ENCODE assay signal across 8 cellular contexts in the genomic region with DNA sequence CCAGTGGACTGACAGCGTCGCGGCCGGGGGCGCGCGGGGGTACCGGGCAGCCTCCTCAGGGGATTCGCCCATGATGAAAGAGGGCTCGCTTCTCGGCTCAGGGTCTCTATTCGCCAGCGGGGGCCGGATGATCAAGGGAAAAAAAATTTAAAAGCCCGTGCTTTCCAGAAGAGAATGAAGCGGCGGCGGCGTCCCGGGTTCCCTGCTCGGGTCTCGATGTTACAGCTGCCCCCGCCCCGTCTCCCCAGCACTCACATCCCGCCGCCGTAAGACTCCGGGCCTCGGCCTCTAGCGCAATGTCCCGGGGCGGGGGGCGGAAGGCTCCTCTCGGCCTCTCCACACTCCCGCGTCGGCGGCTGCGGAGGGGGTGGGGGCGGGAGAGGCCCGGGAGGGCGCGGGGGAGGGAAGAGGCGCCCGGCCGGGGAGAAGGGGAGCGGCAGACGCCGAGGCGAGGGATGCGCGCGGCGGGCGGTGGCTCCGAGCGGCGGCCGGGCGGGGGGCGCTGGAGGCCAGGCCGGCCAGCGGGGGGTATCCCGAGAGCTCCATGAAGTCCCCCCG. TPM values are rescaled to one million over a fixed set of nuclear protein-coding genes. Genes with fewer than 3 reads are reported as not detected.
DNase-seq lines count a peak whose midpoint lies in the region; ATAC-seq and TF ChIP-seq lines count a peak whose summit lies in the region.

No MANE protein-coding gene starts in this region.

- BruUV-seq in Caco-2 (replicated peaks; lab: Mats Ljungman, UMichigan), result no TSS peak

- peak overlapping the region; percentile 100 for H3K4me2 ChIP-seq in neuronal stem cell (ENCODE audit: insufficient read depth, low read length, poor library complexity, severe bottlenecking)

- no peak overlapping the region for H2AK5ac ChIP-seq in neuronal stem cell (ENCODE audit: low read depth, low read length)

- H3K27ac Mint-ChIP-seq in Caco-2 (ENCODE audit: unreplicated experiment), result no peak overlapping the region
- H3K27ac Mint-ChIP-seq in activated T-helper 1 cell treated with anti-CD3 and anti-CD28 coated beads, Interleukin-12 subunit alpha, Interleukin-12 subunit beta, Interleukin-2, Interleukin-4 antibody, amounts not matched to agents 30 ng/mL and 10 ng/mL and 1 ng/mL, durations not matched to agents 14 hours and 24 hours and 36 hours, result no peak overlapping the region

- no peak for TF ChIP-seq CTCF in Caco-2 (IDR thresholded peaks at IDR 0.05; ENCODE audit: insufficient read depth in 1 of 2, low read depth in 1 of 2, low read length in 1 of 2, severe bottlenecking in 1 of 2, unreplicated experiment in 1 of 2)
- no peak for TF ChIP-seq CTCF in VCaP (conservative IDR thresholded peaks at IDR 0.05)

- H3K36me3 ChIP-seq in Caco-2 (ENCODE audit: control insufficient read depth, insufficient read depth, low read length), result no peaks in the 10 kb centered on the region
- H3K36me3 ChIP-seq in esophagus (ENCODE audit: control insufficient read depth in 2 of 2, insufficient read depth in 2 of 2, low read length in 1 of 2), result no peaks in the 10 kb centered on the region
- H3K36me3 ChIP-seq in neuronal stem cell (replicated peaks in 1 of 2; ENCODE audit: control insufficient read depth in 2 of 2, insufficient read depth in 2 of 2, low read length in 2 of 2), result no peaks in the 10 kb centered on the region

- peak overlapping the region; percentile 13; the same call in 1 of the 2 replicates for H3K27ac ChIP-seq in VCaP
- peak overlapping the region; percentile 44 to 54 for H3K27ac ChIP-seq in esophagus (ENCODE audit: low read depth in 2 of 2, low read length in 1 of 2)
- no peak overlapping the region for H3K27ac ChIP-seq in neuronal stem cell (replicated peaks; ENCODE audit: low read length)

- peak overlapping the region; percentile 75 for H2BK15ac ChIP-seq in neuronal stem cell (ENCODE audit: low read length)

- H3K27me3 ChIP-seq in Caco-2 (replicated peaks; ENCODE audit: control insufficient read depth, insufficient read depth, low read length) (no peaks in the 10 kb centered on the region), esophagus (ENCODE audit: control insufficient read depth in 1 of 2, insufficient read depth in 2 of 2, low read length in 2 of 2) (peaks cover 0 to 12% of the 10 kb centered on the region in 2 donors), neuronal stem cell (ENCODE audit: control insufficient read depth in 3 of 3, insufficient read depth in 3 of 3, low read depth in 1 of 3, low read length in 3 of 3) (peaks cover 17 to 91% (median 56%) of the 10 kb centered on the region in 3 experiments)

- peaks cover 10% of the 10 kb centered on the region for H3K4me1 Mint-ChIP-seq in Caco-2 (ENCODE audit: low read depth, unreplicated experiment)
- no peaks in the 10 kb centered on the region for H3K4me1 Mint-ChIP-seq in activated T-helper 1 cell treated with anti-CD3 and anti-CD28 coated beads, Interleukin-12 subunit alpha, Interleukin-12 subunit beta, Interleukin-2, Interleukin-4 antibody, amounts not matched to agents 30 ng/mL and 10 ng/mL and 1 ng/mL, durations not matched to agents 14 hours and 24 hours and 36 hours (ENCODE audit: low read depth)

- no peak overlapping the region for H2BK120ac ChIP-seq in neuronal stem cell (ENCODE audit: low read depth, low read length)

- H3K9me3 Mint-ChIP-seq in Caco-2 (ENCODE audit: unreplicated experiment), result no peaks in the 10 kb centered on the region
- H3K9me3 Mint-ChIP-seq in activated T-helper 1 cell treated with anti-CD3 and anti-CD28 coated beads, Interleukin-12 subunit alpha, Interleukin-12 subunit beta, Interleukin-2, Interleukin-4 antibody, amounts not matched to agents 30 ng/mL and 10 ng/mL and 1 ng/mL, durations not matched to agents 14 hours and 24 hours and 36 hours, result no peaks in the 10 kb centered on the region

- H4K91ac ChIP-seq in neuronal stem cell (ENCODE audit: low read depth, low read length, poor library complexity), result peak overlapping the region; percentile 30

- no peak overlapping the region for H3K14ac ChIP-seq in neuronal stem cell (ENCODE audit: low read length)

- 1 to 2% methylated on average over 48 to 65 of the region's 65 CpGs for WGBS in esophagus, 2 donors
- no CpG with 5 or more reads among the region's 65 CpGs for WGBS in neuronal stem cell (ENCODE audit: extremely low coverage in 2 of 2, insufficient read length in 2 of 2, insufficient replicate concordance in 1 of 2), 2 donors

- peak overlapping the region; percentile 94 for H2AFZ ChIP-seq in neuronal stem cell (ENCODE audit: low read length)

- H2BK12ac ChIP-seq in neuronal stem cell (ENCODE audit: low read length), result no peak overlapping the region

- H3K27me3 Mint-ChIP-seq in Caco-2 (ENCODE audit: insufficient read depth, unreplicated experiment), result peaks cover 9% of the 10 kb centered on the region
- peaks cover 60% of the 10 kb centered on the region for H3K27me3 Mint-ChIP-seq in activated T-helper 1 cell treated with anti-CD3 and anti-CD28 coated beads, Interleukin-12 subunit alpha, Interleukin-12 subunit beta, Interleukin-2, Interleukin-4 antibody, amounts not matched to agents 30 ng/mL and 10 ng/mL and 1 ng/mL, durations not matched to agents 14 hours and 24 hours and 36 hours (ENCODE audit: insufficient read depth)

- H3K4ac ChIP-seq in neuronal stem cell (ENCODE audit: low read length), result no peak overlapping the region

- intact Hi-C loops in Caco-2 (cut with micrococcal nuclease; ENCODE audit: unreplicated experiment), result no loop called here
- intact Hi-C loops in activated T-helper 1 cell treated with anti-CD3 and anti-CD28 coated beads, Interleukin-12 subunit alpha, Interleukin-12 subunit beta, Interleukin-2, Interleukin-4 antibody, amounts not matched to agents 30 ng/mL and 10 ng/mL and 1 ng/mL, durations not matched to agents 14 hours and 24 hours and 36 hours (cut with micrococcal nuclease), result no loop called here

- H3K4me1 ChIP-seq in Caco-2 (peaks cover 44% of the 10 kb centered on the region), esophagus (ENCODE audit: control insufficient read depth in 2 of 2, insufficient read depth in 2 of 2, low read length in 1 of 2) (peaks cover 3 to 6% of the 10 kb centered on the region in 2 donors), neuronal stem cell (ENCODE audit: control insufficient read depth in 2 of 2, insufficient read depth in 1 of 2, low read depth in 1 of 2, low read length in 2 of 2) (peaks cover 8 to 20% of the 10 kb centered on the region in 2 donors)

- H3K4me3 ChIP-seq in Caco-2 (ENCODE audit: low read depth, low read length) (peak overlapping the region; percentile 58), esophagus (ENCODE audit: low read depth in 1 of 2, low read length in 2 of 2) (peak overlapping the region; percentile 28 to 51), neuronal stem cell (ENCODE audit: low read length in 2 of 2) (peak overlapping the region; percentile 38 to 80)

- CTCF ChIA-PET in Caco-2 (lab: Charles Lee), result interaction anchor here (0.6 kb wide), 1 partner anchor 13 kb away, joined by 3 read pairs; no protein-coding TSS in a partner anchor

- H4K8ac ChIP-seq in neuronal stem cell (ENCODE audit: low read depth, low read length), result no peak overlapping the region

- peak overlapping the region; percentile 85 for H3K4me3 Mint-ChIP-seq in Caco-2 (ENCODE audit: unreplicated experiment)
- no peak overlapping the region for H3K4me3 Mint-ChIP-seq in activated T-helper 1 cell treated with anti-CD3 and anti-CD28 coated beads, Interleukin-12 subunit alpha, Interleukin-12 subunit beta, Interleukin-2, Interleukin-4 antibody, amounts not matched to agents 30 ng/mL and 10 ng/mL and 1 ng/mL, durations not matched to agents 14 hours and 24 hours and 36 hours

- POLR2A ChIA-PET in Caco-2 (lab: Charles Lee), result interaction anchor here (0.7 kb wide), 1 partner anchor 8 kb away, joined by 5 read pairs; no protein-coding TSS in a partner anchor

- H3K36me3 Mint-ChIP-seq in Caco-2 (ENCODE audit: insufficient read depth, unreplicated experiment), result no peaks in the 10 kb centered on the region
- H3K36me3 Mint-ChIP-seq in activated T-helper 1 cell treated with anti-CD3 and anti-CD28 coated beads, Interleukin-12 subunit alpha, Interleukin-12 subunit beta, Interleukin-2, Interleukin-4 antibody, amounts not matched to agents 30 ng/mL and 10 ng/mL and 1 ng/mL, durations not matched to agents 14 hours and 24 hours and 36 hours (ENCODE audit: low read depth), result no peaks in the 10 kb centered on the region

- DNase-seq in Caco-2 (peak; percentile 50 to 55), neuronal stem cell (ENCODE audit: low spot score) (no peak), inferior parietal cortex (ENCODE audit: extremely low spot score) (no peak), HUDEP-2 (lab: John Stamatoyannopoulos, UW; ENCODE audit: unreplicated experiment in 76 of 76) (no peak)
- DNase-seq in activated T-helper 1 cell treated with anti-CD3 and anti-CD28 coated beads, Interleukin-12 subunit alpha, Interleukin-12 subunit beta, Interleukin-2, Interleukin-4 antibody, amounts not matched to agents 30 ng/mL and 10 ng/mL and 1 ng/mL, durations not matched to agents 14 hours and 24 hours and 36 hours (ENCODE audit: low spot score), result no peak

- H3K79me1 ChIP-seq in neuronal stem cell (ENCODE audit: low read depth, low read length), result no peaks in the 10 kb centered on the region

- H3K18ac ChIP-seq in neuronal stem cell (ENCODE audit: low read length), result peak overlapping the region; percentile 64

- no peak overlapping the region for H2BK5ac ChIP-seq in neuronal stem cell (ENCODE audit: low read length)

- ATAC-seq in GM18867 (IDR thresholded peaks at IDR 0.05; ENCODE audit: unreplicated experiment), result no peak

- no peak overlapping the region for H3K9ac ChIP-seq in neuronal stem cell (ENCODE audit: low read depth, low read length, poor library complexity)

- H3K23ac ChIP-seq in neuronal stem cell (ENCODE audit: low read depth, low read length, poor library complexity), result no peak overlapping the region

- H3K9me3 ChIP-seq in Caco-2 (no peaks in the 10 kb centered on the region), esophagus (ENCODE audit: control insufficient read depth in 2 of 2, insufficient read depth in 1 of 2, low read depth in 1 of 2, low read length in 1 of 2) (no peaks in the 10 kb centered on the region), neuronal stem cell (replicated peaks in 1 of 2; ENCODE audit: control insufficient read depth in 2 of 2, insufficient read depth in 1 of 2, low read depth in 1 of 2, low read length in 2 of 2) (peaks cover 0 to 6% of the 10 kb centered on the region in 2 donors)

RNA-seq across cellular contexts. Expression of a gene that starts 4.4 kb away (rescaled TPM):
- 5.1 and 6.8 TPM in 2 replicates for total RNA-seq in Caco-2 (2022)
- 1 to 10 TPM; 2.0 to 3.3 TPM for polyA plus RNA-seq in esophagus
- 2.2 TPM for polyA plus RNA-seq in neuronal stem cell (2013, experiment 1 of 2)
- 2.6 TPM for polyA plus RNA-seq in neuronal stem cell (2013, experiment 2 of 2)
- not detected in 2 replicates for total RNA-seq in activated T-helper 1 cell treated with anti-CD3 and anti-CD28 coated beads, Interleukin-12 subunit alpha, Interleukin-12 subunit beta, Interleukin-2, Interleukin-4 antibody, amounts not matched to agents 30 ng/mL and 10 ng/mL and 1 ng/mL, durations not matched to agents 14 hours and 24 hours and 36 hours

RNA-seq across cellular contexts. Expression of a gene that starts 18.7 kb away (rescaled TPM):
- 13.0 and 13.8 TPM in 2 replicates for total RNA-seq in Caco-2 (2022)
- polyA plus RNA-seq in esophagus, result under 1 TPM; 0.67 to 0.87 TPM
- polyA plus RNA-seq in neuronal stem cell (2013, experiment 1 of 2), result 0.26 TPM
- 0.25 TPM for polyA plus RNA-seq in neuronal stem cell (2013, experiment 2 of 2)
- total RNA-seq in activated T-helper 1 cell treated with anti-CD3 and anti-CD28 coated beads, Interleukin-12 subunit alpha, Interleukin-12 subunit beta, Interleukin-2, Interleukin-4 antibody, amounts not matched to agents 30 ng/mL and 10 ng/mL and 1 ng/mL, durations not matched to agents 14 hours and 24 hours and 36 hours, result not detected in 2 replicates

Comparison
In these comparisons a context has a peak if more than half of its experiments do, and no peak if none do; other contexts are left out.
1. DNase-seq: peak in Caco-2 (2 of 2); none in neuronal stem cell (single experiment), inferior parietal cortex (single experiment), activated T-helper 1 cell treated with anti-CD3 and anti-CD28 coated beads, Interleukin-12 subunit alpha, Interleukin-12 subunit beta, Interleukin-2, Interleukin-4 antibody, amounts not matched to agents 30 ng/mL and 10 ng/mL and 1 ng/mL, durations not matched to agents 14 hours and 24 hours and 36 hours (single experiment) and HUDEP-2 (0 of 76).
2. RNA of a gene that starts 18.7 kb away (total RNA-seq): 13.0 to 13.8 TPM in Caco-2; not detected in activated T-helper 1 cell treated with anti-CD3 and anti-CD28 coated beads, Interleukin-12 subunit alpha, Interleukin-12 subunit beta, Interleukin-2, Interleukin-4 antibody, amounts not matched to agents 30 ng/mL and 10 ng/mL and 1 ng/mL, durations not matched to agents 14 hours and 24 hours and 36 hours; every median in the first group is over 10 times any median in the second.
3. Peak in every context shown above with its lines, with median percentiles within 50 percentile points of each other: H3K4me3 ChIP-seq.